9 cellular contexts compared by ENCODE assay signal in genomic region chr2:157874278-157874825, GRCh38. TPM values are rescaled to one million over a fixed set of nuclear protein-coding genes. Genes with fewer than 3 reads are reported as not detected.
DNase-seq lines count a peak whose midpoint lies in the region; ATAC-seq, FAIRE-seq and TF ChIP-seq lines count a peak whose summit lies in the region.
"Had no signal": no experiment of that assay in that cellular context is flagged by ENCODE, and none has a peak within 500 bp of the region (broad histone marks: within the 10 kb centered on the region; RNA-seq: fewer than 3 reads in every experiment).

No MANE protein-coding gene starts in this region.

- H3K4me3 ChIP-seq in bronchial epithelial cell (ENCODE audit: low read depth, low read length) (peak overlapping the region; percentile 71), thoracic aorta (peak overlapping the region; percentile 83), lower leg skin (ENCODE audit: low read depth, poor library complexity, severe bottlenecking) (no peak overlapping the region)

- peaks cover 62% of the 10 kb centered on the region for H3K4me1 Mint-ChIP-seq in T-helper 1 cell treated with Interleukin-12 subunit alpha and Interleukin-12 subunit beta and Interleukin-4 antibody, amounts not matched to agents 30 μg/mL and 1 μg/mL, for 36 hours (ENCODE audit: low read depth)

- no peaks in the 10 kb centered on the region for H3K27me3 Mint-ChIP-seq in T-helper 1 cell treated with Interleukin-12 subunit alpha and Interleukin-12 subunit beta and Interleukin-4 antibody, amounts not matched to agents 30 μg/mL and 1 μg/mL, for 36 hours (ENCODE audit: low read depth)

- no peaks in the 10 kb centered on the region for H3K9me3 ChIP-seq in thoracic aorta

- no peaks in the 10 kb centered on the region for H3K27me3 ChIP-seq in bronchial epithelial cell (ENCODE audit: control insufficient read depth, insufficient read depth, low read length)
- no peaks in the 10 kb centered on the region for H3K27me3 ChIP-seq in thoracic aorta (replicated peaks; ENCODE audit: insufficient read depth)

- no peaks in the 10 kb centered on the region for H3K9me3 Mint-ChIP-seq in T-helper 1 cell treated with Interleukin-12 subunit alpha and Interleukin-12 subunit beta and Interleukin-4 antibody, amounts not matched to agents 30 μg/mL and 1 μg/mL, for 36 hours

- TF ChIP-seq CTCF in bronchial epithelial cell (IDR thresholded peaks at IDR 0.05; ENCODE audit: insufficient read depth, low read length, severe bottlenecking) (no peak), thoracic aorta (IDR thresholded peaks at IDR 0.05) (no peak), lower leg skin (IDR thresholded peaks at IDR 0.05) (no peak)

- H3K4me1 ChIP-seq in thoracic aorta (ENCODE audit: control insufficient read depth in 1 of 2, low read depth in 2 of 2), result peaks cover 9 to 43% of the 10 kb centered on the region in 2 donors

- intact Hi-C loops in lower leg skin (cut with DNase I; ENCODE audit: low total_unique reads), result no loop called here

- H3K27ac ChIP-seq in thoracic aorta, result peak overlapping the region; percentile 80 to 84

- H3K36me3 ChIP-seq in bronchial epithelial cell (ENCODE audit: control insufficient read depth, insufficient read depth, low read length) (no peaks in the 10 kb centered on the region), thoracic aorta (no peaks in the 10 kb centered on the region)

- H3K36me3 Mint-ChIP-seq in T-helper 1 cell treated with Interleukin-12 subunit alpha and Interleukin-12 subunit beta and Interleukin-4 antibody, amounts not matched to agents 30 μg/mL and 1 μg/mL, for 36 hours (ENCODE audit: low read depth), result peaks cover 12% of the 10 kb centered on the region

- peak overlapping the region; percentile 96 for H3K4me3 Mint-ChIP-seq in T-helper 1 cell treated with Interleukin-12 subunit alpha and Interleukin-12 subunit beta and Interleukin-4 antibody, amounts not matched to agents 30 μg/mL and 1 μg/mL, for 36 hours

- DNase-seq in T-helper 1 cell (no peak), bronchial epithelial cell (ENCODE audit: low read depth) (no peak), left kidney (ENCODE audit: low read depth, low spot score) (peak; percentile 12), thoracic aorta (ENCODE audit: low spot score) (no peak), lower leg skin (ENCODE audit: low spot score in 2 of 2) (no peak), NCI-H1417 treated with DMSO at 0.1 percent for 48 hours (lab: John Stamatoyannopoulos, UW) (no peak)

- ATAC-seq in thoracic aorta (ENCODE audit: insufficient number of reproducible peaks, low FRiP score, low read depth) (no peak), GM18505 (IDR thresholded peaks at IDR 0.05; ENCODE audit: unreplicated experiment) (no peak)

- FAIRE-seq in bronchial epithelial cell (lab: Jason Lieb, UNC), result no peak
- FAIRE-seq: TTC549 had no signal

- H3K27ac Mint-ChIP-seq in T-helper 1 cell treated with Interleukin-12 subunit alpha and Interleukin-12 subunit beta and Interleukin-4 antibody, amounts not matched to agents 30 μg/mL and 1 μg/mL, for 36 hours, result peak overlapping the region; percentile 92

- TF ChIP-seq POLR2A in lower leg skin (IDR thresholded peaks at IDR 0.05) (no peak), GM18505 (IDR thresholded peaks at IDR 0.05; ENCODE audit: borderline replicate concordance, extremely low read depth, insufficient read depth, insufficient read length) (no peak)

- 80 to 81% methylated on average over 6 of the region's 6 CpGs for WGBS in lower leg skin, 2 donors

RNA-seq across cellular contexts. Expression of gene ACVR1, which starts 1.8 kb away (rescaled TPM):
- total RNA-seq in bronchial epithelial cell (17.1 and 17.3 TPM in 2 replicates), thoracic aorta (10 to 100 TPM; 25.0 to 35.0 TPM), lower leg skin (10 to 100 TPM; 14.3 to 22.7 (median 15.2) TPM)
